In genomic region chr4:1581164-1581894, GRCh38 we compare ENCODE assay signal across 8 cellular contexts.
DNase-seq lines count a peak whose midpoint lies in the region; ATAC-seq and TF ChIP-seq lines count a peak whose summit lies in the region.
"Not testable (repeated sequence)": the region's sequence is repeated elsewhere in the genome, so short reads cannot be mapped to it uniquely, and the experiment has no call there.

No MANE protein-coding gene starts in this region.

- H3K9me3 Mint-ChIP-seq in activated naive CD4-positive, alpha-beta T cell treated with anti-CD3 and anti-CD28 coated beads, Interleukin-2, amount 10 ng/mL, durations not matched to agents 7 days and 5 days, result not testable (repeated sequence)
- peaks cover 21% of the 10 kb centered on the region for H3K9me3 Mint-ChIP-seq in nephron progenitor cell

- TF ChIP-seq CTCF in nephron progenitor cell (IDR thresholded peaks at IDR 0.05), result not testable (repeated sequence)

- CTCF ChIA-PET in activated naive CD4-positive, alpha-beta T cell treated with anti-CD3 and anti-CD28 coated beads, Interleukin-2, amount 10 ng/mL, durations not matched to agents 7 days and 5 days (lab: Charles Lee), result interaction anchor here (1.2 kb wide), 1 partner anchor 33 kb away, joined by 3 read pairs; no protein-coding TSS in a partner anchor

- peak overlapping the region; percentile 15 for H3K4me3 Mint-ChIP-seq in activated naive CD4-positive, alpha-beta T cell treated with anti-CD3 and anti-CD28 coated beads, Interleukin-2, amount 10 ng/mL, durations not matched to agents 7 days and 5 days
- H3K4me3 Mint-ChIP-seq in nephron progenitor cell, result peak overlapping the region; percentile 11

- H3K36me3 Mint-ChIP-seq in activated naive CD4-positive, alpha-beta T cell treated with anti-CD3 and anti-CD28 coated beads, Interleukin-2, amount 10 ng/mL, durations not matched to agents 7 days and 5 days; nephron progenitor cell (ENCODE audit: low read depth): not testable (repeated sequence)

- H3K27me3 ChIP-seq in Karpas-422 (ENCODE audit: low read length), result not testable (repeated sequence)

- H3K4me1 Mint-ChIP-seq in activated naive CD4-positive, alpha-beta T cell treated with anti-CD3 and anti-CD28 coated beads, Interleukin-2, amount 10 ng/mL, durations not matched to agents 7 days and 5 days, result peaks cover 13% of the 10 kb centered on the region
- peaks cover 23% of the 10 kb centered on the region for H3K4me1 Mint-ChIP-seq in nephron progenitor cell

- H4K20me1 ChIP-seq in Karpas-422 (ENCODE audit: insufficient read depth, low read depth, low read length), result not testable (repeated sequence)

- not testable (repeated sequence) for H3K36me3 ChIP-seq in Karpas-422 (ENCODE audit: insufficient read depth, low read length)

- H3K9me2 ChIP-seq in Karpas-422 (replicated peaks; ENCODE audit: insufficient read depth, low read length), result not testable (repeated sequence)

- not testable (repeated sequence) for H3K4me2 ChIP-seq in Karpas-422 (ENCODE audit: low read depth, low read length, poor library complexity, severe bottlenecking)

- H3K79me2 ChIP-seq in Karpas-422 (ENCODE audit: low read length), result not testable (repeated sequence)

- H3K4me1 ChIP-seq in Karpas-422 (ENCODE audit: low read length), result peaks cover 23% of the 10 kb centered on the region

- not testable (repeated sequence) for H3K4me3 ChIP-seq in Karpas-422 (ENCODE audit: low read length)

- H3K9me3 ChIP-seq in Karpas-422 (ENCODE audit: low read length), result not testable (repeated sequence)

- not testable (repeated sequence) for H3K9ac ChIP-seq in Karpas-422 (ENCODE audit: low read length)

- not testable (repeated sequence) for H3K27ac ChIP-seq in Karpas-422 (ENCODE audit: low read length)

- H3K27me3 Mint-ChIP-seq in activated naive CD4-positive, alpha-beta T cell treated with anti-CD3 and anti-CD28 coated beads, Interleukin-2, amount 10 ng/mL, durations not matched to agents 7 days and 5 days, result not testable (repeated sequence)
- H3K27me3 Mint-ChIP-seq in nephron progenitor cell (ENCODE audit: low read depth, poor library complexity), result peaks cover 38% of the 10 kb centered on the region

- H2AFZ ChIP-seq in Karpas-422 (ENCODE audit: low read length), result not testable (repeated sequence)

- DNase-seq in COLO829 (ENCODE audit: low spot score) (peak; percentile 87), Karpas-422 (peak; percentile 88), T-helper 22 cell (ENCODE audit: low read depth) (peak; percentile 87), fibroblast of the conjunctiva (ENCODE audit: low read depth) (peak; percentile 86), nephron progenitor cell (peak; percentile 84)
- peak; percentile 87 for DNase-seq in activated naive CD4-positive, alpha-beta T cell treated with anti-CD3 and anti-CD28 coated beads, Interleukin-2, amount 10 ng/mL, durations not matched to agents 7 days and 5 days
- peak; percentile 68 to 74 for DNase-seq in stimulated activated CD8-positive, alpha-beta memory T cell treated with anti-CD3 and anti-CD28 coated beads, Interleukin-7, amount 100 ng/mL, for 1 hour (ENCODE audit: low read depth in 2 of 2)

- peak overlapping the region; percentile 80 for H3K27ac Mint-ChIP-seq in activated naive CD4-positive, alpha-beta T cell treated with anti-CD3 and anti-CD28 coated beads, Interleukin-2, amount 10 ng/mL, durations not matched to agents 7 days and 5 days
- H3K27ac Mint-ChIP-seq in nephron progenitor cell, result not testable (repeated sequence)

- ATAC-seq in GM21723 (IDR thresholded peaks at IDR 0.05; ENCODE audit: unreplicated experiment), result peak; percentile 71
